9 cellular contexts compared by ENCODE assay signal in genomic region chr3:120177151-120177550, GRCh38.
DNase-seq lines count a peak whose midpoint lies in the region; ATAC-seq, FAIRE-seq and TF ChIP-seq lines count a peak whose summit lies in the region.
"Had no signal": no experiment of that assay in that cellular context is flagged by ENCODE, and none has a peak within 500 bp of the region (broad histone marks: within the 10 kb centered on the region; RNA-seq: fewer than 3 reads in every experiment).

No MANE protein-coding gene starts in this region.

- POLR2A ChIA-PET in A549 (lab: Yijun Ruan, JAX), result interaction anchor here (4.7 kb wide), 1 partner anchor 82 kb away, joined by 48 read pairs; no protein-coding TSS in a partner anchor

- no peaks in the 10 kb centered on the region for H3K36me3 ChIP-seq in HUES6 (ENCODE audit: control insufficient read depth, insufficient read depth, low read length)

- H3K4me2 ChIP-seq in A549, result peak overlapping the region; percentile 81

- H3K4me1 ChIP-seq in A549, result peaks cover 51% of the 10 kb centered on the region
- H3K4me1 ChIP-seq in HUES6 (ENCODE audit: control insufficient read depth, insufficient read depth, low read length), result peaks cover 14% of the 10 kb centered on the region

- in situ Hi-C loops in astrocyte of the spinal cord (cut with HindIII; ENCODE audit: low sequenced_read_pairs), result no loop called here

- H3K27ac ChIP-seq in A549 (peak overlapping the region; percentile 82 to 89), HUES6 (ENCODE audit: low read depth, low read length) (peak overlapping the region; percentile 0; the same call in 1 of the 2 replicates)

- peak; percentile 22 to 36; a peak in 2 of 5 replicates for TF ChIP-seq EP300 in A549 (IDR thresholded peaks at IDR 0.05)

- CTCF ChIA-PET in A549 (lab: Yijun Ruan, JAX), result interaction anchor here (0.7 to 1.7 kb wide), 6 partner anchors 8 to 286 kb away, joined by 3 to 5 read pairs (median 4); no protein-coding TSS in a partner anchor

- TF ChIP-seq POLR2A in A549 (IDR thresholded peaks at IDR 0.05; ENCODE audit: low read length), result no peak

- H3K4me3 ChIP-seq in A549 (peak overlapping the region; percentile 5; the same call in 1 of the 3 replicates), HUES6 (ENCODE audit: low read depth, low read length) (no peak overlapping the region), astrocyte of the spinal cord (ENCODE audit: low read depth, low read length) (no peak overlapping the region)

- TF ChIP-seq CTCF in A549 (IDR thresholded peaks at IDR 0.05) (no peak), astrocyte of the spinal cord (IDR thresholded peaks at IDR 0.05; ENCODE audit: low read depth, low read length) (peak; percentile 12)

- 3% methylated on average over 6 of the region's 6 CpGs for WGBS in A549 (ENCODE audit: missing lambda C conversion rate)

- H3K9ac ChIP-seq in HUES6 (ENCODE audit: low read length), result no peak overlapping the region

- no peak for FAIRE-seq in A549 (lab: Jason Lieb, UNC)

- H3K9me3 ChIP-seq in A549 (no peaks in the 10 kb centered on the region), HUES6 (ENCODE audit: control insufficient read depth, insufficient read depth, low read depth, low read length) (no peaks in the 10 kb centered on the region)

- ATAC-seq in A549, result peak; percentile 95 to 97
- ATAC-seq in GM21515 (IDR thresholded peaks at IDR 0.05; ENCODE audit: unreplicated experiment), result no peak
- ATAC-seq in GM18858 (IDR thresholded peaks at IDR 0.05; ENCODE audit: unreplicated experiment), result no peak
- ATAC-seq: CD8-positive, alpha-beta T cell had no signal

- DNase-seq in A549 (ENCODE audit: low read depth in 1 of 2, low spot score in 1 of 2), result peak; percentile 65 to 87
- peak; percentile 76 for DNase-seq in astrocyte of the spinal cord (ENCODE audit: low read depth, low spot score)
- DNase-seq in kidney tubule cell (ENCODE audit: low spot score), result peak; percentile 96
- DNase-seq in cerebellar cortex (ENCODE audit: low spot score), result no peak
- DNase-seq in Kasumi-1 (lab: John Stamatoyannopoulos, UW), result no peak

- peak in 1 of 2 experiments; percentile 39; a peak in 3 of 5 replicates for TF ChIP-seq RAD21 in A549 (conservative IDR thresholded peaks at IDR 0.05 in 1 of 2, IDR thresholded peaks at IDR 0.05 in 1 of 2)

- H3K27me3 ChIP-seq in HUES6 (ENCODE audit: control insufficient read depth, insufficient read depth, low read length), result no peaks in the 10 kb centered on the region

TF ChIP-seq in A549, 52 proteins besides CTCF, POLR2A, EP300 and RAD21:
- no peak for TF ChIP-seq HDAC2 (IDR thresholded peaks at IDR 0.05)
- TF ChIP-seq SMC3 (IDR thresholded peaks at IDR 0.05), result peak; percentile 41; the same call in 2 of the 3 replicates
- peak; percentile 45 for TF ChIP-seq JUNB (IDR thresholded peaks at IDR 0.05)
- TF ChIP-seq NFE2L2 (conservative IDR thresholded peaks at IDR 0.05; ENCODE audit: low read length), result no peak
- TF ChIP-seq PBX3 (IDR thresholded peaks at IDR 0.05), result no peak
- no peak for TF ChIP-seq KDM5A (IDR thresholded peaks at IDR 0.05)
- TF ChIP-seq HOXB13 (CRISPR knock-in tag; IDR thresholded peaks at IDR 0.05; ENCODE audit: low read depth), result no peak
- no peak for TF ChIP-seq ZSCAN20 (CRISPR knock-in tag; IDR thresholded peaks at IDR 0.05)
- TF ChIP-seq JUN (IDR thresholded peaks at IDR 0.05), result peak; percentile 19 to 50; a peak in 2 of 5 replicates
- peak; percentile 55 for TF ChIP-seq MAX (IDR thresholded peaks at IDR 0.05)
- no peak for TF ChIP-seq FOSL2 (IDR thresholded peaks at IDR 0.05)
- TF ChIP-seq FOSL2 (CRISPR knock-in tag; IDR thresholded peaks at IDR 0.05), result peak; percentile 42; the same call in 1 of the 2 replicates
- no peak for TF ChIP-seq E2F6 (IDR thresholded peaks at IDR 0.05; ENCODE audit: borderline replicate concordance, low read depth)
- TF ChIP-seq RARB (CRISPR knock-in tag; IDR thresholded peaks at IDR 0.05), result no peak
- TF ChIP-seq MAFK (IDR thresholded peaks at IDR 0.05; ENCODE audit: partially characterized antibody), result no peak

Comparison
In these comparisons a context has a peak if more than half of its experiments do, and no peak if none do; other contexts are left out.
1. ATAC-seq: peak in A549 (2 of 2); none in GM21515 (single experiment) and GM18858 (single experiment).
2. DNase-seq: peak in A549 (2 of 2), astrocyte of the spinal cord (single experiment) and kidney tubule cell (single experiment); none in cerebellar cortex (single experiment) and Kasumi-1 (0 of 2).